ENCODE assay signal across 37 cellular contexts in the genomic region with DNA sequence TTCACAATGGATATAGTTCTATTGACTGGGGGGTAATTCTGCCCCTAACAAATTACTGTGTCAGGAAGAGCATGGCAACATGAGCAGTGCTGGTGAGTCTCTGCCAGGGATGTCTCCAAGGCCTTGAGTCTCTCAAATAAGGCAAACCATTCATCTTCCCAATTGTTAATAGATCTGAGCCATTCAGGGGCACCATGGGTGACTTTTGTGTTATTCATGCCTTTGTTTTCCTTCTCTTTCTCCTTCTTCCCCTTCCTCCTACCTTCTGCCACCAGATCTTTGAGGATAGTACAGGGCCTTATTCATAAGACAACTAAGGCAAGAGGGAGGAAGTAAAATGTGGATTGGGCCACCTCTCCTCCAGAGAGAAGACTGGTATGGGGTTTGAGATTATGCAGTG. TPM values are rescaled to one million over a fixed set of nuclear protein-coding genes. Genes with fewer than 3 reads are reported as not detected.
"Had no signal": no experiment of that assay in that cellular context is flagged by ENCODE, and none has a peak within 500 bp of the region (broad histone marks: within the 10 kb centered on the region; RNA-seq: fewer than 3 reads in every experiment).

A gene (plus strand): TSS at position 60 of the 400 bp plus-strand sequence. CDS start 20 bp downstream, at position 80.

- H3K4me1 ChIP-seq: left lung, lower lobe of right lung, right atrium auricular region, stomach, tibial artery, upper lobe of right lung had no signal

- DNase-seq: heart right ventricle; hippocampal formation; immature natural killer cell; kidney; left colon; left lung; lower lobe of right lung; mammary epithelial cell; mesenchymal stem cell; naive B cell; natural killer cell; nephron progenitor cell; occipital lobe; ovary; right lobe of liver; stimulated activated CD4-positive, alpha-beta T cell treated with anti-CD3 and anti-CD28 coated beads, Interleukin-12 subunit alpha, Interleukin-12 subunit beta, amount 100 ng/mL, for 4 hours; stimulated activated CD4-positive, alpha-beta T cell treated with anti-CD3 and anti-CD28 coated beads, Interleukin-15, amount 100 ng/mL, for 24 hours; stimulated activated CD4-positive, alpha-beta T cell treated with anti-CD3 and anti-CD28 coated beads, Interleukin-2, amount 100 ng/mL, for 24 hours; stimulated activated CD4-positive, alpha-beta T cell treated with anti-CD3 and anti-CD28 coated beads, Interleukin-4, amount 100 ng/mL, for 1 hour; stimulated activated naive B cell treated with anti-CD40 and anti-IgM and Interleukin-4, amounts not matched to agents 10 μg/mL and 1 μg/mL and 100 μg/mL, for 72 hours; stimulated activated naive CD8-positive, alpha-beta T cell treated with anti-CD3 and anti-CD28 coated beads, Interleukin-15, Interleukin-2, amounts not matched to agents 100 U/mL and 50 U/mL, for 24 hours; stomach; tibial artery; trophoblast cell; upper lobe of right lung had no signal

- H3K36me3 ChIP-seq: heart right ventricle, left lung, lower lobe of right lung, neural progenitor cell, neutrophil, ovary, right atrium auricular region, right lobe of liver, stomach, thoracic aorta, tibial artery, upper lobe of right lung had no signal

- H2AFZ ChIP-seq: neural progenitor cell had no signal

- H3K27ac Mint-ChIP-seq: immature natural killer cell; mesothelial cell of epicardium; natural killer cell; nephron progenitor cell; neural progenitor cell; progenitor cell of endocrine pancreas; stimulated activated naive B cell treated with anti-CD40 and anti-IgM and Interleukin-4, amounts not matched to agents 10 μg/mL and 1 μg/mL and 100 μg/mL, for 72 hours had no signal

- H3K4me2 ChIP-seq: neural progenitor cell, smooth muscle cell had no signal

- H3K9me3 ChIP-seq: heart right ventricle, left lung, lower lobe of right lung, neutrophil, ovary, right atrium auricular region, right lobe of liver, stomach, thoracic aorta, tibial artery, upper lobe of right lung had no signal

- H3K36me3 Mint-ChIP-seq: immature natural killer cell; mesothelial cell of epicardium; naive B cell; natural killer cell; neural progenitor cell; stimulated activated naive B cell treated with anti-CD40 and anti-IgM and Interleukin-4, amounts not matched to agents 10 μg/mL and 1 μg/mL and 100 μg/mL, for 72 hours had no signal

- H3K9me3 Mint-ChIP-seq: mesothelial cell of epicardium; natural killer cell; stimulated activated naive B cell treated with anti-CD40 and anti-IgM and Interleukin-4, amounts not matched to agents 10 μg/mL and 1 μg/mL and 100 μg/mL, for 72 hours had no signal

- H3K27me3 ChIP-seq: left lung, neural progenitor cell, neutrophil, ovary, right atrium auricular region, right lobe of liver, stomach, upper lobe of right lung had no signal

- H3K9ac ChIP-seq: neural progenitor cell had no signal

- H3K4me1 Mint-ChIP-seq: immature natural killer cell, mesothelial cell of epicardium, natural killer cell, nephron progenitor cell had no signal

- H3K4me3 Mint-ChIP-seq: immature natural killer cell; mesothelial cell of epicardium; naive B cell; natural killer cell; nephron progenitor cell; neural progenitor cell; stimulated activated naive B cell treated with anti-CD40 and anti-IgM and Interleukin-4, amounts not matched to agents 10 μg/mL and 1 μg/mL and 100 μg/mL, for 72 hours had no signal

- H3K27ac ChIP-seq: heart right ventricle, left lung, lower lobe of right lung, neural progenitor cell, neutrophil, ovary, right atrium auricular region, right lobe of liver, stomach, thoracic aorta, tibial artery, upper lobe of right lung had no signal

- H3K4me3 ChIP-seq: heart right ventricle, left lung, lower lobe of right lung, neural progenitor cell, ovary, right atrium auricular region, right lobe of liver, smooth muscle cell, stomach, thoracic aorta, tibial artery, upper lobe of right lung had no signal

- FAIRE-seq: islet of Langerhans, kidney, urothelium cell line had no signal

- ATAC-seq: heart right ventricle; left colon; left lung; lower lobe of right lung; natural killer cell; right lobe of liver; stimulated activated naive B cell treated with anti-CD40 and anti-IgM and Interleukin-4, amounts not matched to agents 10 μg/mL and 1 μg/mL and 100 μg/mL, for 72 hours; stimulated activated naive CD8-positive, alpha-beta T cell treated with anti-CD3 and anti-CD28 coated beads, Interleukin-15, Interleukin-2, amounts not matched to agents 100 U/mL and 50 U/mL, for 24 hours; upper lobe of right lung had no signal

RNA-seq across cellular contexts. Expression of the gene that starts here (rescaled TPM):
- total RNA-seq: heart right ventricle, kidney, left colon, lower lobe of right lung, mammary epithelial cell, mesothelial cell of epicardium, mononuclear cell, natural killer cell, occipital lobe, ovary, progenitor cell of endocrine pancreas, pulmonary artery endothelial cell, right atrium auricular region, right lobe of liver, skeletal muscle tissue, smooth muscle cell, stomach, thoracic aorta, upper lobe of right lung had no signal
- polyA plus RNA-seq: heart right ventricle, immature natural killer cell, mammary epithelial cell, ovary, smooth muscle cell, stomach had no signal
